In genomic region chr5:109102291-109102690, GRCh38 we compare ENCODE assay signal across 18 cellular contexts.
"Had no signal": no experiment of that assay in that cellular context is flagged by ENCODE, and none has a peak within 500 bp of the region (broad histone marks: within the 10 kb centered on the region; RNA-seq: fewer than 3 reads in every experiment).

No MANE protein-coding gene starts in this region.

- H3K4me3 ChIP-seq: body of pancreas, vagina had no signal

- DNase-seq: activated B cell treated with CpG ODN at 0.5 μM for 24 hours; activated CD4-positive, alpha-beta T cell treated with anti-CD3 and anti-CD28 coated beads, Interleukin-2, amount 10 ng/mL, durations not matched to agents 24 days and 14 days; activated CD8-positive, alpha-beta T cell treated with anti-CD3 and anti-CD28 coated beads for 36 hours; activated naive CD4-positive, alpha-beta T cell; activated naive CD8-positive, alpha-beta T cell treated with anti-CD3 and anti-CD28 coated beads for 36 hours; activated T-cell treated with anti-CD3 and anti-CD28 coated beads, Interleukin-2, amount 50 U/mL, for 1 hour; amygdala; body of pancreas; endodermal cell; immature natural killer cell; left ventricle myocardium superior; occipital lobe; stimulated activated CD4-positive, alpha-beta T cell treated with anti-CD3 and anti-CD28 coated beads, Interleukin-2, amount 100 ng/mL, for 24 hours; stimulated activated naive CD4-positive, alpha-beta T cell treated with Interleukin-2 at 50 U/mL for 16 hours; substantia nigra; trophoblast cell had no signal

- ATAC-seq: activated CD8-positive, alpha-beta T cell treated with anti-CD3 and anti-CD28 coated beads for 36 hours; activated T-helper 17 cell treated with anti-CD3 and anti-CD28 coated beads, Interleukin-2, amount 50 U/mL, for 72 hours; body of pancreas; left ventricle myocardium superior had no signal
